8 cellular contexts compared by ENCODE assay signal in the genomic region with DNA sequence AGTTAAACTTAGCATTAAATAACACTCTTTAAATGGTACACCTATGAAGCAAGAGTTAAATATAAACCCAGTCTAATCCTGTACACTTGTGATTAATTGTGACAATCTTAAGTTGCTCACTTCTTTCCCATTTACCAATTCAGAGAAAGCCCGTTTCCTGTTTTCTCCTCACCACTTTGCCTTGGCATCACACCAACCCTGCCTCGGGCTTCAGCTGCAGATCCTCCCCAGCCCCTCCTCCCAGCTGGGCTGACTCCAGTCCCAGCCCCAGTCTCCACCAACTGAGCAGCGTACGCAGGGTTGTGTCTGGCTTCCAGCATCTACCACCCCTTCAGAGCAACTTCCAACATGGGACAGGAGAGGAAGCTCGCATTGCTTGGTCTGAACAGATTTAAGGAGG. TPM values are rescaled to one million over a fixed set of nuclear protein-coding genes. Genes with fewer than 3 reads are reported as not detected.
DNase-seq lines count a peak whose midpoint lies in the region; ATAC-seq and TF ChIP-seq lines count a peak whose summit lies in the region.

No MANE protein-coding gene starts in this region.

- H2BK120ac ChIP-seq in H9 (ENCODE audit: low read depth, low read length, poor library complexity, severe bottlenecking): no peak overlapping the region

- H4K5ac ChIP-seq in H9 (ENCODE audit: insufficient read length, low read depth, low read length): no peak overlapping the region

- no peaks in the 10 kb centered on the region for H3K27me3 ChIP-seq in H9 (ENCODE audit: insufficient read depth, low read length)

- H3T11ph ChIP-seq in H9 (ENCODE audit: low read length): no peak overlapping the region

- no peaks in the 10 kb centered on the region for H3K4me1 ChIP-seq in H9 (ENCODE audit: insufficient read depth, low read length)

- WGBS in H9 (ENCODE audit: extremely low coverage, insufficient read length, low lambda C conversion rate): no CpG with 5 or more reads among the region's 5 CpGs

- no peak overlapping the region for H2BK20ac ChIP-seq in H9 (ENCODE audit: low read depth, low read length, poor library complexity, severe bottlenecking)

- DNase-seq in stimulated activated CD4-positive, alpha-beta T cell treated with anti-CD3 and anti-CD28 coated beads, Interleukin-15, amount 100 ng/mL, for 24 hours: peak; percentile 53
- DNase-seq in stimulated activated CD4-positive, alpha-beta T cell treated with anti-CD3 and anti-CD28 coated beads, Interleukin-4, amount 100 ng/mL, for 4 hours: no peak
- DNase-seq in fibroblast of the aortic adventitia (ENCODE audit: low read depth) (peak; percentile 84), sciatic nerve (ENCODE audit: low spot score) (peak; percentile 74), GOT3 (lab: John Stamatoyannopoulos, UW) (no peak), H9 (no peak), type B pancreatic cell (ENCODE audit: extremely low spot score, unreplicated experiment) (no peak)

- no peaks in the 10 kb centered on the region for H3K9me3 Mint-ChIP-seq in T-helper 1 cell treated with Interleukin-12 subunit alpha and Interleukin-12 subunit beta and Interleukin-4 antibody, amounts not matched to agents 30 μg/mL and 1 μg/mL, for 36 hours
- H3K9me3 Mint-ChIP-seq in H9: no peaks in the 10 kb centered on the region
- no peaks in the 10 kb centered on the region for H3K9me3 Mint-ChIP-seq in type B pancreatic cell

- no peak overlapping the region for H3K23ac ChIP-seq in H9 (ENCODE audit: insufficient read length, low read depth, low read length)

- H3K9me3 ChIP-seq in H9 (ENCODE audit: control insufficient read depth, low read depth, low read length): no peaks in the 10 kb centered on the region

- H3K36me3 Mint-ChIP-seq in T-helper 1 cell treated with Interleukin-12 subunit alpha and Interleukin-12 subunit beta and Interleukin-4 antibody, amounts not matched to agents 30 μg/mL and 1 μg/mL, for 36 hours (ENCODE audit: low read depth): peaks cover 41% of the 10 kb centered on the region
- H3K36me3 Mint-ChIP-seq in H9 (ENCODE audit: insufficient read depth in 1 of 3, low read depth in 3 of 3) (peaks cover 46 to 65% (median 55%) of the 10 kb centered on the region in 3 experiments; a peak in 6 of 7 replicates), type B pancreatic cell (peaks cover 12% of the 10 kb centered on the region)

- H3K18ac ChIP-seq in H9 (ENCODE audit: insufficient read length, low read depth, low read length): no peak overlapping the region

- H3K27ac ChIP-seq in H9 (ENCODE audit: insufficient read length, low read depth, low read length): no peak overlapping the region

- no peak overlapping the region for H2AK5ac ChIP-seq in H9 (ENCODE audit: insufficient read length, low read length)

- peaks cover 5% of the 10 kb centered on the region; the same call in 1 of the 2 replicates for H3K79me2 ChIP-seq in H9 (ENCODE audit: insufficient read depth, low read length)

- H3K4ac ChIP-seq in H9 (ENCODE audit: low read depth, low read length): no peak overlapping the region

- H3K4me3 ChIP-seq in fibroblast of the aortic adventitia (ENCODE audit: low read depth, low read length): no peak overlapping the region

- H3K56ac ChIP-seq in H9 (ENCODE audit: insufficient read length, low read depth, low read length): no peak overlapping the region

- H3K4me3 Mint-ChIP-seq in T-helper 1 cell treated with Interleukin-12 subunit alpha and Interleukin-12 subunit beta and Interleukin-4 antibody, amounts not matched to agents 30 μg/mL and 1 μg/mL, for 36 hours: peak overlapping the region; percentile 25
- no peak overlapping the region; a peak in 1 of 5 replicates for H3K4me3 Mint-ChIP-seq in H9
- no peak overlapping the region for H3K4me3 Mint-ChIP-seq in type B pancreatic cell

- no peak overlapping the region for H3K14ac ChIP-seq in H9 (ENCODE audit: insufficient read depth, low read length)

- H2AFZ ChIP-seq in H9 (ENCODE audit: low read length): no peak overlapping the region

- no peak overlapping the region for H4K8ac ChIP-seq in H9 (replicated peaks; ENCODE audit: insufficient read length, low read depth, low read length)

- ATAC-seq in sciatic nerve: no peak

- H3K27ac Mint-ChIP-seq in T-helper 1 cell treated with Interleukin-12 subunit alpha and Interleukin-12 subunit beta and Interleukin-4 antibody, amounts not matched to agents 30 μg/mL and 1 μg/mL, for 36 hours: peak overlapping the region; percentile 36
- H3K27ac Mint-ChIP-seq in H9 (no peak overlapping the region; a peak in 1 of 7 replicates), type B pancreatic cell (no peak overlapping the region)

- no peak overlapping the region for H3K9ac ChIP-seq in H9 (ENCODE audit: extremely low read depth, insufficient read length, low read length)

- H3K4me1 Mint-ChIP-seq in T-helper 1 cell treated with Interleukin-12 subunit alpha and Interleukin-12 subunit beta and Interleukin-4 antibody, amounts not matched to agents 30 μg/mL and 1 μg/mL, for 36 hours (ENCODE audit: low read depth): peaks cover 22% of the 10 kb centered on the region
- H3K4me1 Mint-ChIP-seq in H9 (peaks cover 5 to 14% of the 10 kb centered on the region in 2 experiments), type B pancreatic cell (ENCODE audit: unreplicated experiment) (peaks cover 18% of the 10 kb centered on the region)

- H3K23me2 ChIP-seq in H9 (ENCODE audit: insufficient read length, low read depth, low read length, poor library complexity, severe bottlenecking): peaks cover 4% of the 10 kb centered on the region

- H2BK5ac ChIP-seq in H9 (ENCODE audit: insufficient read length, low read length): no peak overlapping the region

- peaks cover 3% of the 10 kb centered on the region for H4K20me1 ChIP-seq in H9 (ENCODE audit: control insufficient read depth, insufficient read depth, insufficient read length)

- no peak for TF ChIP-seq CTCF in fibroblast of the aortic adventitia (IDR thresholded peaks at IDR 0.05; ENCODE audit: insufficient read depth, low read length)
- no peak for TF ChIP-seq CTCF in H9 (conservative IDR thresholded peaks at IDR 0.05)
- TF ChIP-seq CTCF in type B pancreatic cell (conservative IDR thresholded peaks at IDR 0.05): no peak

- no peaks in the 10 kb centered on the region for H3K79me1 ChIP-seq in H9 (ENCODE audit: insufficient read depth, low read depth, low read length, poor library complexity, severe bottlenecking)

- H3K27me3 Mint-ChIP-seq in T-helper 1 cell treated with Interleukin-12 subunit alpha and Interleukin-12 subunit beta and Interleukin-4 antibody, amounts not matched to agents 30 μg/mL and 1 μg/mL, for 36 hours (ENCODE audit: low read depth): no peaks in the 10 kb centered on the region
- no peaks in the 10 kb centered on the region for H3K27me3 Mint-ChIP-seq in H9 (ENCODE audit: low read depth)
- no peaks in the 10 kb centered on the region for H3K27me3 Mint-ChIP-seq in type B pancreatic cell

- H2BK12ac ChIP-seq in H9 (ENCODE audit: insufficient read length, low read depth, low read length): no peak overlapping the region

- no peak overlapping the region for H2BK15ac ChIP-seq in H9 (ENCODE audit: low read depth, low read length)

- intact Hi-C loops in sciatic nerve (cut with DNase I): no loop called here

- H4K91ac ChIP-seq in H9 (ENCODE audit: insufficient read length, low read depth, low read length): no peak overlapping the region

- no peak overlapping the region for H3K4me2 ChIP-seq in H9 (ENCODE audit: insufficient read depth, insufficient read length, low read length)

RNA-seq across cellular contexts. Expression of a gene that starts 4.1 kb away (rescaled TPM):
- total RNA-seq in fibroblast of the aortic adventitia (ENCODE audit: low replicate concordance) (13.9 and 34.3 TPM in 2 replicates), sciatic nerve (52.2 TPM), H9 (2021) (104 TPM in 2 replicates), type B pancreatic cell (ENCODE audit: low replicate concordance) (37.8 and 46.7 TPM in 2 replicates)

RNA-seq across cellular contexts. Expression of a gene that starts 21.1 kb away (rescaled TPM):
- total RNA-seq in fibroblast of the aortic adventitia (ENCODE audit: low replicate concordance) (0.09 TPM in 1 of 2 replicates, not detected in the other), sciatic nerve (0.31 TPM), H9 (2021) (16.3 and 16.9 TPM in 2 replicates), type B pancreatic cell (ENCODE audit: low replicate concordance) (not detected in 2 replicates)

RNA-seq across cellular contexts. Expression of a gene that starts 31.0 kb away (rescaled TPM):
- total RNA-seq in fibroblast of the aortic adventitia (ENCODE audit: low replicate concordance) (not detected in 2 replicates), sciatic nerve (0.89 TPM), H9 (2021) (102 and 107 TPM in 2 replicates), type B pancreatic cell (ENCODE audit: low replicate concordance) (0.29 and 0.31 TPM in 2 replicates)

RNA-seq across cellular contexts. Expression of a gene that starts 37.7 kb away (rescaled TPM):
- total RNA-seq in fibroblast of the aortic adventitia (ENCODE audit: low replicate concordance) (21.4 and 26.4 TPM in 2 replicates), sciatic nerve (95.7 TPM), H9 (2021) (75.7 and 80.7 TPM in 2 replicates), type B pancreatic cell (ENCODE audit: low replicate concordance) (63.3 and 78.0 TPM in 2 replicates)

Comparison
In these comparisons a context has a peak if more than half of its experiments do, and no peak if none do; other contexts are left out.
1. DNase-seq: peak in stimulated activated CD4-positive, alpha-beta T cell treated with anti-CD3 and anti-CD28 coated beads, Interleukin-15, amount 100 ng/mL, for 24 hours (single experiment), fibroblast of the aortic adventitia (single experiment) and sciatic nerve (single experiment); none in stimulated activated CD4-positive, alpha-beta T cell treated with anti-CD3 and anti-CD28 coated beads, Interleukin-4, amount 100 ng/mL, for 4 hours (0 of 2), GOT3 (single experiment), H9 (single experiment) and type B pancreatic cell (single experiment).
2. RNA of a gene that starts 21.1 kb away (total RNA-seq): 16.3 to 16.9 TPM in H9; 0.31 TPM in sciatic nerve (single experiment), 0.09 TPM in fibroblast of the aortic adventitia and not detected in type B pancreatic cell; every median in the first group is over 10 times any median in the second.
3. RNA of a gene that starts 31.0 kb away (total RNA-seq): 102 to 107 TPM in H9; 0.89 TPM in sciatic nerve (single experiment), 0.29 to 0.31 TPM in type B pancreatic cell and not detected in fibroblast of the aortic adventitia; every median in the first group is over 10 times any median in the second.